ENCODE assay signal across 19 cellular contexts in the genomic region with DNA sequence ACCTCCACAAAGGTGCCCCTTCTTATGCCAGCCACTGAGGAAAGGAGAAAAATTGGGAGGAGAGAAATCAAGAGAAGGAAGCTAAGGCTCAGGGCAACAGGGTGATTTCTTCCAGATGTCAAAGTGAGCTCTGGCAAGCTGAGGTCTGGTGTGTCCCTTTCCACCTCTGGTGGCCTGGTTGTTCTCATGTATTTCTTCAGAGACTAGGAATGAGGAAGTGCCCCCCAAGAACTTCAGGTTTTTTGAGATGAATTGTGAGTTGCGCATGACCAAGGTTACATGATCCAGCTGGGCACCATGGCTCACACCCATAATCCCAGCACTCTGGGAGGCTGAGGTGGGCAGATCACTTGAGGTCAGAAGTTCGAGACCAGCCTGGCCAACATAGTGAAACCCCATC.
"Had no signal": no experiment of that assay in that cellular context is flagged by ENCODE, and none has a peak within 500 bp of the region (broad histone marks: within the 10 kb centered on the region; RNA-seq: fewer than 3 reads in every experiment).

No MANE protein-coding gene starts in this region.

- ATAC-seq: effector memory CD8-positive, alpha-beta T cell; foreskin keratinocyte; left colon; lower lobe of right lung; natural killer cell; pancreas; stimulated activated memory B cell treated with anti-CD40 and anti-IgM and Interleukin-4, amounts not matched to agents 10 μg/mL and 1 μg/mL and 100 μg/mL, for 72 hours; upper lobe of right lung had no signal

- H3K27ac ChIP-seq: cardiac muscle cell, foreskin keratinocyte, lower lobe of right lung, neutrophil, pancreas, spleen, upper lobe of right lung, VCaP had no signal

- FAIRE-seq: pancreas had no signal

- H3K36me3 ChIP-seq: cardiac muscle cell, lower lobe of right lung, neutrophil, pancreas, spleen, upper lobe of right lung had no signal

- H3K4me1 ChIP-seq: foreskin keratinocyte, upper lobe of right lung had no signal

- H3K27me3 ChIP-seq: pancreas had no signal

- DNase-seq: activated CD4-positive, alpha-beta T cell treated with anti-CD3 and anti-CD28 coated beads, Interleukin-2, amount 50 U/mL, for 4 hours; activated CD4-positive, CD25-positive, alpha-beta regulatory T cell treated with anti-CD3 and anti-CD28 coated beads, Interleukin-2, amount 50 U/mL, for 72 hours; amniotic stem cell; dermis blood vessel endothelial cell; effector memory CD8-positive, alpha-beta T cell; foreskin keratinocyte; hypothalamus; islet precursor cell; left colon; lower lobe of right lung; natural killer cell; pancreas; spleen; stimulated activated CD4-positive, alpha-beta T cell treated with anti-CD3 and anti-CD28 coated beads, Interleukin-4, amount 100 ng/mL, for 4 hours; upper lobe of right lung had no signal

- H3K4me3 ChIP-seq: cardiac muscle cell, lower lobe of right lung, pancreas, spleen, upper lobe of right lung had no signal

- H3K9me3 ChIP-seq: lower lobe of right lung, neutrophil, pancreas, spleen, upper lobe of right lung had no signal
